Comparison of ENCODE assay signal across 2 cellular contexts in the genomic region with DNA sequence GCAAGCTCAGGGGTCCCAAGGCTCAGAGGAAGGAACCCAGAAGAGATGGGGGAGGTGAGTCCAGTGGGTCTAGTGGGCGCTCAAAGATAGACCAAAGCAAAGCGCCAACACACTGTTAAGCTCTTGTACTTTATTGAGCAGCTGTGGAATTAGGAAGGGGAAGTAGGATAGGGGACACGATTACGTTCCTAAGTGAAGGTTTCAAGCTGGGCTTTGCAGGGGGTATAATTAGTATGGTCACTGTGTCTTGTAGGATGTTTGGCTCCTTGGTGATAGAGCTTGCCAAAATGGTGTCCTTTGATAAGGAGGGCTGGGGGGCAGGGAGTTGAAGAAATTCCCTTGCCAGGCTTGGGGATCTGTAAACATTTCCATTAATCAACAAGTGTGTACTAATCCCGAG.
TF ChIP-seq lines count a peak whose summit lies in the region.

No MANE protein-coding gene starts in this region.

TF ChIP-seq in A549, 52 proteins besides CTCF, POLR2A, EP300 and RAD21:
- TF ChIP-seq, protein P1, sequence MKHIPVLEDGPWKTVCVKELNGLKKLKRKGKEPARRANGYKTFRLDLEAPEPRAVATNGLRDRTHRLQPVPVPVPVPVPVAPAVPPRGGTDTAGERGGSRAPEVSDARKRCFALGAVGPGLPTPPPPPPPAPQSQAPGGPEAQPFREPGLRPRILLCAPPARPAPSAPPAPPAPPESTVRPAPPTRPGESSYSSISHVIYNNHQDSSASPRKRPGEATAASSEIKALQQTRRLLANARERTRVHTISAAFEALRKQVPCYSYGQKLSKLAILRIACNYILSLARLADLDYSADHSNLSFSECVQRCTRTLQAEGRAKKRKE (CRISPR knock-in tag; IDR thresholded peaks at IDR 0.05; ENCODE audit: low read depth): no peak

TF ChIP-seq in HEK293, 187 proteins besides CTCF, POLR2A, EP300 and RAD21:
- TF ChIP-seq, protein P2, sequence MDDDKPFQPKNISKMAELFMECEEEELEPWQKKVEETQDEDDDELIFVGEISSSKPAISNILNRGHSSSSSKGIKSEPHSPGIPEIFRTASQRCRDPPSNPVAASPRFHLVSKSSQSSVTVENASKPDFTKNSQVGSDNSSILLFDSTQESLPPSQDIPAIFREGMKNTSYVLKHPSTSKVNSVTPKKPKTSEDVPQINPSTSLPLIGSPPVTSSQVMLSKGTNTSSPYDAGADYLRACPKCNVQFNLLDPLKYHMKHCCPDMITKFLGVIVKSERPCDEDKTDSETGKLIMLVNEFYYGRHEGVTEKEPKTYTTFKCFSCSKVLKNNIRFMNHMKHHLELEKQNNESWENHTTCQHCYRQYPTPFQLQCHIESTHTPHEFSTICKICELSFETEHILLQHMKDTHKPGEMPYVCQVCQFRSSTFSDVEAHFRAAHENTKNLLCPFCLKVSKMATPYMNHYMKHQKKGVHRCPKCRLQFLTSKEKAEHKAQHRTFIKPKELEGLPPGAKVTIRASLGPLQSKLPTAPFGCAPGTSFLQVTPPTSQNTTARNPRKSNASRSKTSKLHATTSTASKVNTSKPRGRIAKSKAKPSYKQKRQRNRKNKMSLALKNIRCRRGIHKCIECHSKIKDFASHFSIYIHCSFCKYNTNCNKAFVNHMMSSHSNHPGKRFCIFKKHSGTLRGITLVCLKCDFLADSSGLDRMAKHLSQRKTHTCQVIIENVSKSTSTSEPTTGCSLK (tag by site-specific recombination; IDR thresholded peaks at IDR 0.05): no peak
- TF ChIP-seq ZIC2 (tag by site-specific recombination; IDR thresholded peaks at IDR 0.05) (peak; percentile 21; the same call in 1 of the 2 replicates), SCRT2 (tag by site-specific recombination; IDR thresholded peaks at IDR 0.05) (peak; percentile 57)
